ENCODE assay signal across 8 cellular contexts in genomic region chr7:2957369-2957727, GRCh38.
DNase-seq lines count a peak whose midpoint lies in the region; ATAC-seq, FAIRE-seq and TF ChIP-seq lines count a peak whose summit lies in the region.
"Not testable (repeated sequence)": the region's sequence is repeated elsewhere in the genome, so short reads cannot be mapped to it uniquely, and the experiment has no call there.

No MANE protein-coding gene starts in this region.

- H3K27me3 ChIP-seq in BLaER1; keratinocyte (ENCODE audit: control insufficient read depth, extremely low read depth, insufficient read depth, low read length): not testable (repeated sequence)

- not testable (repeated sequence) for H3K4me3 ChIP-seq in BLaER1; keratinocyte (ENCODE audit: control insufficient read depth in 2 of 3, extremely low read depth in 1 of 3, insufficient read depth in 2 of 3, low read depth in 1 of 3, low read length in 3 of 3)

- H4K20me1 ChIP-seq in BLaER1; keratinocyte (ENCODE audit: control insufficient read depth, extremely low read depth, insufficient read depth, low read length): not testable (repeated sequence)

- not testable (repeated sequence) for H3K9ac ChIP-seq in BLaER1; keratinocyte (ENCODE audit: control insufficient read depth, extremely low read depth, insufficient read depth, low read length)

- H3K4me2 ChIP-seq in BLaER1 = peak overlapping the region; percentile 53
- H3K4me2 ChIP-seq in keratinocyte (ENCODE audit: control insufficient read depth, extremely low read depth, insufficient read depth, low read depth, low read length) = peak overlapping the region; percentile 22

- ATAC-seq in activated naive CD4-positive, alpha-beta T cell treated with anti-CD3 and anti-CD28 coated beads, Interleukin-2, amount 50 U/mL, for 72 hours = not testable (repeated sequence)

- not testable (repeated sequence) for H3K4me3 Mint-ChIP-seq in activated CD4-positive, alpha-beta T cell treated with anti-CD3 and anti-CD28 coated beads, Interleukin-2, amount 10 ng/mL, durations not matched to agents 7 days and 5 days; activated T-cell treated with anti-CD3 and anti-CD28 coated beads, Interleukin-2, amount 50 U/mL, for 24 hours; chondrocyte (ENCODE audit: unreplicated experiment)
- peak overlapping the region; percentile 20 for H3K4me3 Mint-ChIP-seq in stimulated activated naive CD8-positive, alpha-beta T cell treated with anti-CD3 and anti-CD28 coated beads, Interleukin-15, Interleukin-2, amounts not matched to agents 100 ng/mL and 50 ng/mL, for 24 hours

- H3K79me2 ChIP-seq in keratinocyte (ENCODE audit: control insufficient read depth, insufficient read depth, low read length) = not testable (repeated sequence)

- CTCF ChIA-PET in RWPE1 (lab: Yijun Ruan, JAX) = not testable (repeated sequence)
- CTCF ChIA-PET in activated CD4-positive, alpha-beta T cell treated with anti-CD3 and anti-CD28 coated beads, Interleukin-2, amount 10 ng/mL, durations not matched to agents 7 days and 5 days (lab: Charles Lee) = interaction anchor here (1.2 to 1.4 kb wide), 2 partner anchors 20 to 58 kb away, joined by 3 read pairs; no protein-coding TSS in a partner anchor

- H3K9me3 Mint-ChIP-seq in activated CD4-positive, alpha-beta T cell treated with anti-CD3 and anti-CD28 coated beads, Interleukin-2, amount 10 ng/mL, durations not matched to agents 7 days and 5 days; activated T-cell treated with anti-CD3 and anti-CD28 coated beads, Interleukin-2, amount 50 U/mL, for 24 hours; activated naive CD4-positive, alpha-beta T cell treated with anti-CD3 and anti-CD28 coated beads, Interleukin-2, amount 50 U/mL, for 72 hours; chondrocyte (ENCODE audit: low read depth); stimulated activated naive CD8-positive, alpha-beta T cell treated with anti-CD3 and anti-CD28 coated beads, Interleukin-15, Interleukin-2, amounts not matched to agents 100 ng/mL and 50 ng/mL, for 24 hours: not testable (repeated sequence)

- not testable (repeated sequence) for H2AFZ ChIP-seq in keratinocyte (ENCODE audit: control insufficient read depth, low read length)

- peaks cover 76% of the 10 kb centered on the region for H3K36me3 Mint-ChIP-seq in activated CD4-positive, alpha-beta T cell treated with anti-CD3 and anti-CD28 coated beads, Interleukin-2, amount 10 ng/mL, durations not matched to agents 7 days and 5 days (ENCODE audit: low read depth)
- H3K36me3 Mint-ChIP-seq in activated T-cell treated with anti-CD3 and anti-CD28 coated beads, Interleukin-2, amount 50 U/mL, for 24 hours (ENCODE audit: low read depth) = peaks cover 89% of the 10 kb centered on the region
- peaks cover 29 to 68% of the 10 kb centered on the region in 2 donors for H3K36me3 Mint-ChIP-seq in activated naive CD4-positive, alpha-beta T cell treated with anti-CD3 and anti-CD28 coated beads, Interleukin-2, amount 50 U/mL, for 72 hours
- H3K36me3 Mint-ChIP-seq in chondrocyte (ENCODE audit: low read depth) = not testable (repeated sequence)
- peaks cover 53% of the 10 kb centered on the region for H3K36me3 Mint-ChIP-seq in stimulated activated naive CD8-positive, alpha-beta T cell treated with anti-CD3 and anti-CD28 coated beads, Interleukin-15, Interleukin-2, amounts not matched to agents 100 ng/mL and 50 ng/mL, for 24 hours (ENCODE audit: low read depth)

- dilution Hi-C loops in keratinocyte (cut with MboI; ENCODE audit: extremely low pct_ligation_motif_present, low sequenced_read_pairs) = not testable (repeated sequence)

- H3K36me3 ChIP-seq in BLaER1 = peaks cover 24% of the 10 kb centered on the region
- not testable (repeated sequence) for H3K36me3 ChIP-seq in keratinocyte (ENCODE audit: control insufficient read depth in 2 of 2, extremely low read depth in 1 of 2, insufficient read depth in 2 of 2, low read length in 2 of 2)

- H3K9me1 ChIP-seq in keratinocyte (ENCODE audit: control insufficient read depth, extremely low read depth, insufficient read depth, low read length) = not testable (repeated sequence)

- H3K27me3 Mint-ChIP-seq in activated CD4-positive, alpha-beta T cell treated with anti-CD3 and anti-CD28 coated beads, Interleukin-2, amount 10 ng/mL, durations not matched to agents 7 days and 5 days; activated T-cell treated with anti-CD3 and anti-CD28 coated beads, Interleukin-2, amount 50 U/mL, for 24 hours; chondrocyte (ENCODE audit: low read depth); stimulated activated naive CD8-positive, alpha-beta T cell treated with anti-CD3 and anti-CD28 coated beads, Interleukin-15, Interleukin-2, amounts not matched to agents 100 ng/mL and 50 ng/mL, for 24 hours: not testable (repeated sequence)

- not testable (repeated sequence) for TF ChIP-seq CTCF in RWPE1 (conservative IDR thresholded peaks at IDR 0.05; ENCODE audit: low read depth); chondrocyte (IDR thresholded peaks at IDR 0.05); keratinocyte (optimal IDR thresholded peaks at IDR 0.05 in 1 of 3, IDR thresholded peaks at IDR 0.05 in 1 of 3, conservative IDR thresholded peaks at IDR 0.05 in 1 of 3; ENCODE audit: extremely low read depth in 1 of 3, insufficient read depth in 2 of 3, low read length in 3 of 3)

- not testable (repeated sequence) for H3K27ac ChIP-seq in BLaER1
- H3K27ac ChIP-seq in RWPE1 (peak overlapping the region; percentile 92), keratinocyte (ENCODE audit: control insufficient read depth, insufficient read depth, low read length) (peak overlapping the region; percentile 38)

- H3K4me1 Mint-ChIP-seq in activated CD4-positive, alpha-beta T cell treated with anti-CD3 and anti-CD28 coated beads, Interleukin-2, amount 10 ng/mL, durations not matched to agents 7 days and 5 days = peaks cover 78% of the 10 kb centered on the region
- H3K4me1 Mint-ChIP-seq in activated T-cell treated with anti-CD3 and anti-CD28 coated beads, Interleukin-2, amount 50 U/mL, for 24 hours (ENCODE audit: low read depth) = peaks cover 80% of the 10 kb centered on the region
- not testable (repeated sequence) for H3K4me1 Mint-ChIP-seq in chondrocyte (ENCODE audit: low read depth)
- H3K4me1 Mint-ChIP-seq in stimulated activated naive CD8-positive, alpha-beta T cell treated with anti-CD3 and anti-CD28 coated beads, Interleukin-15, Interleukin-2, amounts not matched to agents 100 ng/mL and 50 ng/mL, for 24 hours (ENCODE audit: low read depth) = peaks cover 87% of the 10 kb centered on the region

- POLR2A ChIA-PET in RWPE1 (lab: Yijun Ruan, JAX; ENCODE audit: low non-redundant PET) = not testable (repeated sequence)
- POLR2A ChIA-PET in activated CD4-positive, alpha-beta T cell treated with anti-CD3 and anti-CD28 coated beads, Interleukin-2, amount 10 ng/mL, durations not matched to agents 7 days and 5 days (lab: Charles Lee) = interaction anchor here (0.6 kb wide), 1 partner anchor 190 kb away, joined by 4 read pairs; no protein-coding TSS in a partner anchor

- H3K9me3 ChIP-seq in BLaER1; keratinocyte (ENCODE audit: control insufficient read depth, low read depth, low read length): not testable (repeated sequence)

- H3K4me1 ChIP-seq in BLaER1 (peaks cover 73% of the 10 kb centered on the region), keratinocyte (ENCODE audit: control insufficient read depth, extremely low read depth, insufficient read depth, low read length) (peaks cover 29% of the 10 kb centered on the region)

- H3K27ac Mint-ChIP-seq in activated CD4-positive, alpha-beta T cell treated with anti-CD3 and anti-CD28 coated beads, Interleukin-2, amount 10 ng/mL, durations not matched to agents 7 days and 5 days = peak overlapping the region; percentile 82
- H3K27ac Mint-ChIP-seq in activated T-cell treated with anti-CD3 and anti-CD28 coated beads, Interleukin-2, amount 50 U/mL, for 24 hours = peak overlapping the region; percentile 96
- peak overlapping the region; percentile 91 to 94 for H3K27ac Mint-ChIP-seq in activated naive CD4-positive, alpha-beta T cell treated with anti-CD3 and anti-CD28 coated beads, Interleukin-2, amount 50 U/mL, for 72 hours
- not testable (repeated sequence) for H3K27ac Mint-ChIP-seq in chondrocyte (ENCODE audit: unreplicated experiment)
- H3K27ac Mint-ChIP-seq in stimulated activated naive CD8-positive, alpha-beta T cell treated with anti-CD3 and anti-CD28 coated beads, Interleukin-15, Interleukin-2, amounts not matched to agents 100 ng/mL and 50 ng/mL, for 24 hours = peak overlapping the region; percentile 89

- DNase-seq in RWPE1 (ENCODE audit: low spot score); activated CD4-positive, alpha-beta T cell treated with anti-CD3 and anti-CD28 coated beads, Interleukin-2, amount 10 ng/mL, durations not matched to agents 7 days and 5 days; activated T-cell treated with anti-CD3 and anti-CD28 coated beads, Interleukin-2, amount 50 U/mL, for 24 hours; activated naive CD4-positive, alpha-beta T cell treated with anti-CD3 and anti-CD28 coated beads, Interleukin-2, amount 50 U/mL, for 72 hours (ENCODE audit: low spot score in 2 of 2); keratinocyte (ENCODE audit: low read depth, low spot score): not testable (repeated sequence)
- DNase-seq in chondrocyte (ENCODE audit: low spot score) = peak; percentile 20

- not testable (repeated sequence) for FAIRE-seq in keratinocyte (lab: Jason Lieb, UNC)
